ENCODE assay signal across 8 cellular contexts in the genomic region with DNA sequence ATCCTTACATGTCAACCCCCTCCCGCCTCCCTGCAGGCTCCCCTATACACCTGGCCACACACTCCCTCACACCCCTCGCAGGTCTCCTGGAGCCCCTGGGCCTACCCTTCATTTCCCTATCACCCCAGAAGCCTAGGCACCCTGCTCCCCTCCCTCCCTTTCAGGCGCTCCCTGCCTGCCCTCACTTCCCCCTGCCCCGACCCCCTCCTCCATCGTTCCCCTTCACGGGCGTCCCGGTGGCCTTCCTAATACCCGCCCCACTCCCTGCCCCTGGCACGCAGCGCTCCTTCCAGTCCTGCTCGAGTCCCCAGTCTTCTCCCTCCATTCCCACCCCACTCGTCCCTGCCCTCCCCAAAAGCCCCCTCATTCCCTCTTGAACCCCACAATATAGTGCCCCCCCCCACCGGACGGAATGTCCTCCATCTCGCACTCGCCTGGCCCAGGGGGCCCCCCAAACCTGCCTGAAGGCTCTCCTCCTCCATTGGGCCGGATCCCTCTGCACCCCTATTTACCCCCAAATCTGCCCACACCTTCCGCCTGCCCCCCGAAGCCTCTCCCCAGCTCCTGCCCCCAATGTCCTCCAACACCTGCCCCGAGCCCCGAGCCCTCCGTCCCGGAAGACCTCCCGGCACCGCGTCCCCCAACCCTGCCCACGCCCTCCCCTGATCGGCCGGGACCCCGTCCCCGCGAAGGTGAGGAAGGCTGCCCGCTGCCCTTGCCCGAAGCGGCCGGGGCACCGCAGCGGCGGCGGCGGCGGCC. TPM values are rescaled to one million over a fixed set of nuclear protein-coding genes. Genes with fewer than 3 reads are reported as not detected.
DNase-seq lines count a peak whose midpoint lies in the region; ATAC-seq and TF ChIP-seq lines count a peak whose summit lies in the region.

No MANE protein-coding gene starts in this region.

- H3K27me3 Mint-ChIP-seq in memory B cell: no peaks in the 10 kb centered on the region

- no peaks in the 10 kb centered on the region for H4K20me1 ChIP-seq in mammary epithelial cell (ENCODE audit: insufficient read depth, low read length)

- dilution Hi-C loops in mammary epithelial cell (cut with HindIII; ENCODE audit: low sequenced_read_pairs): no loop called here

- peak overlapping the region; percentile 86 for H3K4me3 Mint-ChIP-seq in memory B cell

- peaks cover 48% of the 10 kb centered on the region for H3K4me1 Mint-ChIP-seq in memory B cell

- H3K27me3 ChIP-seq in A673 (replicated peaks; ENCODE audit: insufficient read depth, low read depth, low read length, poor library complexity): no peaks in the 10 kb centered on the region
- no peaks in the 10 kb centered on the region for H3K27me3 ChIP-seq in Panc1 (ENCODE audit: control insufficient read depth, insufficient read depth, low read length)
- no peaks in the 10 kb centered on the region for H3K27me3 ChIP-seq in mammary epithelial cell (ENCODE audit: insufficient read depth, low read length)
- no peaks in the 10 kb centered on the region for H3K27me3 ChIP-seq in tibial nerve

- no TSS peak for BruUV-seq in A673 (replicated peaks; lab: Mats Ljungman, UMichigan)
- BruUV-seq in Panc1 (replicated peaks; lab: Mats Ljungman, UMichigan): no TSS peak
- no TSS peak for BruUV-seq in mammary epithelial cell (replicated peaks; lab: Mats Ljungman, UMichigan)

- H2AFZ ChIP-seq in mammary epithelial cell (ENCODE audit: low read depth, low read length): peak overlapping the region; percentile 86

- H3K9me3 ChIP-seq in A673 (ENCODE audit: low read depth, low read length, poor library complexity, severe bottlenecking) (no peaks in the 10 kb centered on the region), Panc1 (ENCODE audit: control insufficient read depth, insufficient read depth, low read depth, low read length) (no peaks in the 10 kb centered on the region), mammary epithelial cell (replicated peaks; ENCODE audit: insufficient read depth, low read length) (no peaks in the 10 kb centered on the region), tibial nerve (no peaks in the 10 kb centered on the region)

- TF ChIP-seq EP300 in tibial nerve (IDR thresholded peaks at IDR 0.05): no peak

- H3K9ac ChIP-seq in mammary epithelial cell (ENCODE audit: insufficient read depth, low read length): peak overlapping the region; percentile 19

- peaks cover 12% of the 10 kb centered on the region for H3K79me2 ChIP-seq in mammary epithelial cell (ENCODE audit: insufficient read depth, low read length)

- H3K4me3 ChIP-seq in A673 (ENCODE audit: low read depth, low read length, poor library complexity, severe bottlenecking) (peak overlapping the region; percentile 96), Panc1 (ENCODE audit: low read depth in 2 of 2, low read length in 2 of 2) (peak overlapping the region; percentile 63 to 70), mammary epithelial cell (replicated peaks in 1 of 3; ENCODE audit: insufficient read depth in 1 of 3, low read depth in 2 of 3, low read length in 3 of 3) (peak overlapping the region; percentile 81 to 85 (median 82)), tibial nerve (peak overlapping the region; percentile 73 to 94 (median 82))

- peak overlapping the region; percentile 81 for H3K27ac ChIP-seq in A673 (ENCODE audit: low read depth, low read length, poor library complexity, severe bottlenecking)
- peak overlapping the region; percentile 44 for H3K27ac ChIP-seq in Panc1 (ENCODE audit: low read length)
- no peak overlapping the region for H3K27ac ChIP-seq in mammary epithelial cell (ENCODE audit: insufficient read depth, low read depth, low read length)
- peak overlapping the region in 2 of 4 donors; percentile 62 to 67 for H3K27ac ChIP-seq in tibial nerve

- intact Hi-C loops in A673 (cut with micrococcal nuclease; ENCODE audit: unreplicated experiment) (no loop called here), Panc1 (cut with micrococcal nuclease; ENCODE audit: unreplicated experiment) (no loop called here), mammary epithelial cell (cut with micrococcal nuclease) (loop anchor here (2.0 to 5.0 kb wide), 2 partner anchors 77 to 165 kb away; no protein-coding TSS in a partner anchor)

- peak overlapping the region; percentile 76 for H3K27ac Mint-ChIP-seq in memory B cell

- H3K36me3 Mint-ChIP-seq in memory B cell: peaks cover 2% of the 10 kb centered on the region

- H3K4me1 ChIP-seq in A673 (ENCODE audit: insufficient read depth, low read length, poor library complexity, severe bottlenecking) (peaks cover 45% of the 10 kb centered on the region), Panc1 (ENCODE audit: control insufficient read depth, insufficient read depth, low read length) (0 out of 2 replicates have a peak, but pooled peaks cover 3% of the 10 kb centered on the region), mammary epithelial cell (ENCODE audit: insufficient read depth, low read length) (peaks cover 5% of the 10 kb centered on the region), tibial nerve (peaks cover 0 to 14% (median 2%) of the 10 kb centered on the region in 4 donors)

- H3K36me3 ChIP-seq in A673 (ENCODE audit: insufficient read depth, low read length, poor library complexity, severe bottlenecking) (no peaks in the 10 kb centered on the region), Panc1 (ENCODE audit: control insufficient read depth, insufficient read depth, low read length) (no peaks in the 10 kb centered on the region; the same call in 1 of the 2 replicates), mammary epithelial cell (ENCODE audit: insufficient read depth, low read length) (no peaks in the 10 kb centered on the region), tibial nerve (no peaks in the 10 kb centered on the region)

- H3K4me2 ChIP-seq in mammary epithelial cell (ENCODE audit: insufficient read depth, low read depth, low read length): peak overlapping the region; percentile 93

- ATAC-seq in GM21423 (IDR thresholded peaks at IDR 0.05; ENCODE audit: unreplicated experiment) (peak; percentile 6), Panc1 (no peak), memory B cell (ENCODE audit: low read depth) (no peak)

- DNase-seq in A673 (ENCODE audit: low spot score) (no peak), Panc1 (ENCODE audit: low read depth, low spot score) (no peak), mammary epithelial cell (no peak), memory B cell (ENCODE audit: low spot score in 2 of 2) (peak; percentile 8 to 21), tibial nerve (ENCODE audit: low spot score in 2 of 2) (no peak), KG1 (lab: John Stamatoyannopoulos, UW) (no peak), GF-D8 (lab: John Stamatoyannopoulos, UW) (no peak)

- in situ Hi-C loops in Panc1 (cut with HindIII; ENCODE audit: low pct_unique_long_range_greater_than_20kb, low sequenced_read_pairs): no loop called here
- in situ Hi-C loops in mammary epithelial cell (cut with MboI; ENCODE audit: low sequenced_read_pairs in 2 of 2): no loop called here

- CTCF ChIA-PET in A673 (lab: Charles Lee) (no interaction called here), Panc1 (lab: Charles Lee) (no interaction called here), mammary epithelial cell (lab: Charles Lee; ENCODE audit: low non-redundant PET) (no interaction called here)

- no peaks in the 10 kb centered on the region for H3K9me3 Mint-ChIP-seq in memory B cell

- WGBS in mammary epithelial cell (ENCODE audit: low coverage, missing lambda C conversion rate): 0% methylated on average over 3 of the region's 43 CpGs
- WGBS in tibial nerve, 2 donors: 5 to 7% methylated on average over 33 to 42 of the region's 43 CpGs

- TF ChIP-seq CTCF in A673 (conservative IDR thresholded peaks at IDR 0.05; ENCODE audit: low read depth, low read length): no peak
- TF ChIP-seq CTCF in Panc1 (IDR thresholded peaks at IDR 0.05): no peak
- no peak for TF ChIP-seq CTCF in mammary epithelial cell (conservative IDR thresholded peaks at IDR 0.05 in 1 of 2, IDR thresholded peaks at IDR 0.05 in 1 of 2; ENCODE audit: extremely low read depth in 1 of 2, insufficient read depth in 1 of 2, low read depth in 1 of 2, low read length in 2 of 2)
- no peak for TF ChIP-seq CTCF in tibial nerve (IDR thresholded peaks at IDR 0.05)

- POLR2A ChIA-PET in A673 (lab: Charles Lee; ENCODE audit: low non-redundant PET): no interaction called here
- POLR2A ChIA-PET in Panc1 (lab: Charles Lee): no interaction called here

- TF ChIP-seq POLR2A in tibial nerve (IDR thresholded peaks at IDR 0.05): no peak

RNA-seq across cellular contexts. Expression of gene STRBP, which starts 0.7 kb away (rescaled TPM):
- total RNA-seq in A673 (2021) (79.4 and 84.9 TPM in 2 replicates), Panc1 (2021; ENCODE audit: unreplicated experiment) (40.3 TPM), mammary epithelial cell (10 to 100 TPM; 10.8 to 11.6 TPM), tibial nerve (10 to 100 TPM in 1 of 4 donors, 1 to 10 TPM in 3; 3.5 to 20.4 (median 4.9) TPM)
- polyA plus RNA-seq in Panc1 (2012; ENCODE audit: insufficient read length): 18.7 TPM
- 7.9 TPM for polyA plus RNA-seq in mammary epithelial cell
- 11.2 TPM for polyA minus RNA-seq in mammary epithelial cell

Comparison
In these comparisons a context has a peak if more than half of its experiments do, and no peak if none do; other contexts are left out.
1. DNase-seq: peak in memory B cell (2 of 2); none in A673 (single experiment), Panc1 (single experiment), mammary epithelial cell (single experiment), tibial nerve (0 of 2), KG1 (single experiment) and GF-D8 (single experiment).
2. Peak in every context shown above with its lines, with median percentiles within 50 percentile points of each other: H3K4me3 ChIP-seq.